28 cellular contexts compared by ENCODE assay signal in the genomic region with DNA sequence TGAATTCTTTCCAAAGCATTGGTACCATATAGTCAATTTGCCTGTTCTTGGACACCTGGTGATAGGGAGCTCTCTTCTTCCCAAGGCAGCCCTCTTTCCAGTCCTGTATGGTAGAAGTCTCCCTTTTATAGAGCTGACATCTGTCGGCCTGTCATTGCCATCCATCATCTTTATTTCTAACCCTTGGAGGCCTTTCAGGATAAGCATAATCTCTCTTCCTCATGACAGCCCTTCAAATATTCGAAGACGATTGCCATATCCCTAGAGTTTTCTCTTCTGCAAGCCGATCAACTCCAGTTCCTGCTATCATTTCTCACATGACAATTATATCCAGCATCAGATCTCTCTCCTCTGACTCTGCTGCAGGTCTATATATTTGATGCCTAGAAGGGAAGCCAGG. TPM values are rescaled to one million over a fixed set of nuclear protein-coding genes. Genes with fewer than 3 reads are reported as not detected.
"Had no signal": no experiment of that assay in that cellular context is flagged by ENCODE, and none has a peak within 500 bp of the region (broad histone marks: within the 10 kb centered on the region; RNA-seq: fewer than 3 reads in every experiment).

No MANE protein-coding gene starts in this region.

- H3K4me3 ChIP-seq: coronary artery, dorsolateral prefrontal cortex, esophagus squamous epithelium, gastrocnemius medialis, heart right ventricle, left lung, lower lobe of right lung, mucosa of descending colon had no signal

- H3K27ac Mint-ChIP-seq: mesothelial cell of epicardium had no signal

- H3K27ac ChIP-seq: coronary artery, dorsolateral prefrontal cortex, epithelial cell of prostate, esophagus squamous epithelium, gastrocnemius medialis, heart right ventricle, left lung, lower lobe of right lung had no signal

- H3K4me1 ChIP-seq: esophagus squamous epithelium, gastrocnemius medialis, heart right ventricle, left lung, lower lobe of right lung had no signal

- H3K36me3 ChIP-seq: esophagus squamous epithelium, gastrocnemius medialis, heart right ventricle, left lung, lower lobe of right lung had no signal

- H3K9me3 ChIP-seq: esophagus squamous epithelium, gastrocnemius medialis, heart right ventricle, left lung, lower lobe of right lung, mucosa of descending colon had no signal

- H3K36me3 Mint-ChIP-seq: mesothelial cell of epicardium, naive B cell had no signal

- DNase-seq: dermis blood vessel endothelial cell; dorsolateral prefrontal cortex; effector CD4-positive, alpha-beta T cell; effector memory CD4-positive, alpha-beta T cell; erythroblast; esophagus squamous epithelium; foreskin fibroblast; foreskin melanocyte; gastrocnemius medialis; glutamatergic neuron; head of caudate nucleus; heart right ventricle; hippocampal formation; left cardiac atrium; left lung; left ventricle myocardium superior; lower lobe of right lung; mesenchymal stem cell; mucosa of descending colon; naive B cell had no signal

- H3K9me3 Mint-ChIP-seq: mesothelial cell of epicardium had no signal

- H3K4me3 Mint-ChIP-seq: mesothelial cell of epicardium, naive B cell had no signal

- H3K4me1 Mint-ChIP-seq: mesothelial cell of epicardium had no signal

RNA-seq across cellular contexts. Expression of a gene that starts 32.7 kb away (rescaled TPM):
- total RNA-seq: esophagus mucosa, glomerular endothelial cell, kidney epithelial cell, left ventricle myocardium superior, myocyte had no signal
- polyA plus RNA-seq: keratinocyte had no signal
